In the genomic region with DNA sequence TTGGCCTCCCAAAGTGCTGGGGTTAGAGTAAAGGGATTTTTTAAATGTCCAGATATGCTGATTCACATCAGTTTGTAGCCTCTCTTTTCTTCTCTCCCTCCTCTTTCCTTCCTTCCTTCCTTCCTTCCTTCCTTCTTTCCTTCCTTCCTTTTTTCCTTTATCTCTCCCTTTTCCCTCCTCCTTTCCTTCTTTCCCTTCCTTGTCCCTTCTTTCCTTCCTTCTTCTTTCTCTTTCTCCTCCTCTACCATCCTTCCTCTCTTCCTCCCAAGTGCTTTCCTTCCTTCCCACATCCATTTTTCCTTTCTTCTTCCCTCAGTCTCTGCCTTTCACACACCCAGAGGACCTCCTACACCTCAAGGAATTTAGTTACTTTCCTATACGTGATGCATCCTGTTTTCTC, we compare ENCODE assay signal across 1 cellular context.
TF ChIP-seq lines count a peak whose summit lies in the region.

No MANE protein-coding gene starts in this region.

TF ChIP-seq in HepG2, 621 proteins besides CTCF, POLR2A, EP300 and RAD21 (continued from another document):
- TF ChIP-seq ZNF619 (CRISPR knock-in tag; IDR thresholded peaks at IDR 0.05): no peak
- peak; percentile 59 for TF ChIP-seq PHB2 (IDR thresholded peaks at IDR 0.05; ENCODE audit: partially characterized antibody)
- TF ChIP-seq NONO (IDR thresholded peaks at IDR 0.05): peak; percentile 78; the same call in 1 of the 2 replicates
- no peak for TF ChIP-seq NONO (CRISPR knock-in tag; conservative IDR thresholded peaks at IDR 0.05)
- TF ChIP-seq ZNF570 (CRISPR knock-in tag; IDR thresholded peaks at IDR 0.05; ENCODE audit: borderline replicate concordance): no peak
- TF ChIP-seq ZBTB20 (CRISPR knock-in tag; IDR thresholded peaks at IDR 0.05; ENCODE audit: borderline replicate concordance, low read depth): no peak
- no peak for TF ChIP-seq ZKSCAN5 (CRISPR knock-in tag; IDR thresholded peaks at IDR 0.05)
- no peak for TF ChIP-seq ASH2L (IDR thresholded peaks at IDR 0.05; ENCODE audit: insufficient read length, low read depth, low read length)
- no peak for TF ChIP-seq MAFG (CRISPR knock-in tag; IDR thresholded peaks at IDR 0.05)
- TF ChIP-seq DBP (CRISPR knock-in tag; IDR thresholded peaks at IDR 0.05; ENCODE audit: not compliant biosample characterization): no peak
- TF ChIP-seq ZNF713 (CRISPR knock-in tag; IDR thresholded peaks at IDR 0.05): no peak
- TF ChIP-seq, protein P1, sequence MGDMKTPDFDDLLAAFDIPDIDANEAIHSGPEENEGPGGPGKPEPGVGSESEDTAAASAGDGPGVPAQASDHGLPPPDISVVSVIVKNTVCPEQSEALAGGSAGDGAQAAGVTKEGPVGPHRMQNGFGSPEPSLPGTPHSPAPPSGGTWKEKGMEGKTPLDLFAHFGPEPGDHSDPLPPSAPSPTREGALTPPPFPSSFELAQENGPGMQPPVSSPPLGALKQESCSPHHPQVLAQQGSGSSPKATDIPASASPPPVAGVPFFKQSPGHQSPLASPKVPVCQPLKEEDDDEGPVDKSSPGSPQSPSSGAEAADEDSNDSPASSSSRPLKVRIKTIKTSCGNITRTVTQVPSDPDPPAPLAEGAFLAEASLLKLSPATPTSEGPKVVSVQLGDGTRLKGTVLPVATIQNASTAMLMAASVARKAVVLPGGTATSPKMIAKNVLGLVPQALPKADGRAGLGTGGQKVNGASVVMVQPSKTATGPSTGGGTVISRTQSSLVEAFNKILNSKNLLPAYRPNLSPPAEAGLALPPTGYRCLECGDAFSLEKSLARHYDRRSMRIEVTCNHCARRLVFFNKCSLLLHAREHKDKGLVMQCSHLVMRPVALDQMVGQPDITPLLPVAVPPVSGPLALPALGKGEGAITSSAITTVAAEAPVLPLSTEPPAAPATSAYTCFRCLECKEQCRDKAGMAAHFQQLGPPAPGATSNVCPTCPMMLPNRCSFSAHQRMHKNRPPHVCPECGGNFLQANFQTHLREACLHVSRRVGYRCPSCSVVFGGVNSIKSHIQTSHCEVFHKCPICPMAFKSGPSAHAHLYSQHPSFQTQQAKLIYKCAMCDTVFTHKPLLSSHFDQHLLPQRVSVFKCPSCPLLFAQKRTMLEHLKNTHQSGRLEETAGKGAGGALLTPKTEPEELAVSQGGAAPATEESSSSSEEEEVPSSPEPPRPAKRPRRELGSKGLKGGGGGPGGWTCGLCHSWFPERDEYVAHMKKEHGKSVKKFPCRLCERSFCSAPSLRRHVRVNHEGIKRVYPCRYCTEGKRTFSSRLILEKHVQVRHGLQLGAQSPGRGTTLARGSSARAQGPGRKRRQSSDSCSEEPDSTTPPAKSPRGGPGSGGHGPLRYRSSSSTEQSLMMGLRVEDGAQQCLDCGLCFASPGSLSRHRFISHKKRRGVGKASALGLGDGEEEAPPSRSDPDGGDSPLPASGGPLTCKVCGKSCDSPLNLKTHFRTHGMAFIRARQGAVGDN (CRISPR knock-in tag; IDR thresholded peaks at IDR 0.05): no peak
